Comparison of ENCODE assay signal across 8 cellular contexts in the genomic region with DNA sequence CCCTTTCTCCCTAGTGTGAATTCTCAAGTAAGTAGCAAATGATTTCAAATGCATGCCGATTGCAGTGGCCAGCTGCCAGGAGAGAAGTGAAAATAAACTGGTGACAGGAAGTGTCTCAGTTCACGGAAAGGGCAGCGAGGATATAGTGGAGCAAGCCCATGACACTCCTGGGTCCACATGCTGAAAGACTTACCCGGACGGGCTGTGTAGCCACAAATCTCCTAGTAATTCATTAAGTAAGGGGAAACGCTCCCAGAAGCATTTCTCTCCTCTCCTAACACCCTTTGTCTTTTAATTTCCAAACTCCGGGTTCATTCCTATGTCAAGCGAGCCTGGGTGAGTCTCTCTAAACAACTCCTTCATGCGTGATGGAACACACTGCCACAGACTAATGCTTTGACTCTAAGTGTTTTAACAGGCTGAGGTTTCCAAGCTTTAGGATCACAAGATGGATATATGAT.
DNase-seq lines count a peak whose midpoint lies in the region; ATAC-seq and TF ChIP-seq lines count a peak whose summit lies in the region.

No MANE protein-coding gene starts in this region.

- CTCF ChIA-PET in PC-3 (lab: Charles Lee) = no interaction called here

- H3K9me3 ChIP-seq in PC-3 (ENCODE audit: low read length) (no peaks in the 10 kb centered on the region), fibroblast of lung (ENCODE audit: control insufficient read depth, insufficient read depth, low read depth, low read length) (no peaks in the 10 kb centered on the region), neuron (ENCODE audit: low read length) (no peaks in the 10 kb centered on the region)

- no TSS peak for BruUV-seq in PC-3 (replicated peaks; lab: Mats Ljungman, UMichigan)

- H3K4me2 ChIP-seq in PC-3 (ENCODE audit: low read length) (peak overlapping the region; percentile 76), fibroblast of lung (ENCODE audit: extremely low read depth, insufficient read depth, low read length) (peak overlapping the region; percentile 78)

- POLR2A ChIA-PET in PC-3 (lab: Charles Lee; ENCODE audit: unreplicated experiment) = no interaction called here

- intact Hi-C loops in PC-3 (cut with micrococcal nuclease) = no loop called here

- no peaks in the 10 kb centered on the region for H3K27me3 ChIP-seq in PC-3 (ENCODE audit: low read length)
- H3K27me3 ChIP-seq in fibroblast of lung (ENCODE audit: control insufficient read depth, insufficient read depth, low read length) = no peaks in the 10 kb centered on the region
- H3K27me3 ChIP-seq in neuron (ENCODE audit: insufficient read depth, low read length) = peaks cover 10% of the 10 kb centered on the region

- no peaks in the 10 kb centered on the region for H3K9me2 ChIP-seq in PC-3 (replicated peaks; ENCODE audit: low read length)

- H3K4me1 ChIP-seq in PC-3 (ENCODE audit: insufficient read depth, low read length) (peaks cover 8% of the 10 kb centered on the region), fibroblast of lung (ENCODE audit: control insufficient read depth, extremely low read depth, insufficient read depth, low read length) (peaks cover 2% of the 10 kb centered on the region), neuron (ENCODE audit: insufficient read depth, low read length) (peaks cover 4% of the 10 kb centered on the region)

- no peaks in the 10 kb centered on the region for H3K36me3 ChIP-seq in PC-3 (ENCODE audit: low read depth, low read length)
- no peaks in the 10 kb centered on the region for H3K36me3 ChIP-seq in fibroblast of lung (ENCODE audit: control insufficient read depth, insufficient read depth, low read length)
- no peaks in the 10 kb centered on the region for H3K36me3 ChIP-seq in neuron (ENCODE audit: insufficient read depth, low read length)

- ATAC-seq in PC-3 (no peak), GM18511 (IDR thresholded peaks at IDR 0.05; ENCODE audit: unreplicated experiment) (no peak)

- H3K79me2 ChIP-seq in PC-3 (ENCODE audit: low read length) = no peaks in the 10 kb centered on the region
- no peaks in the 10 kb centered on the region for H3K79me2 ChIP-seq in fibroblast of lung (ENCODE audit: control insufficient read depth, insufficient read depth, low read length)

- H3K9ac ChIP-seq in PC-3 (ENCODE audit: low read length) = no peak overlapping the region
- no peak overlapping the region for H3K9ac ChIP-seq in fibroblast of lung (ENCODE audit: insufficient read depth, low read length)

- H3K27ac ChIP-seq in PC-3 (ENCODE audit: low read length) = no peak overlapping the region
- H3K27ac ChIP-seq in fibroblast of lung (ENCODE audit: insufficient read depth, low read length) = no peak overlapping the region

- DNase-seq in Daoy (ENCODE audit: low read depth) (peak; percentile 74), PC-3 (peak; percentile 29), fibroblast of lung (ENCODE audit: low read depth in 2 of 2) (peak; percentile 54 to 85), erythroblast (lab: John Stamatoyannopoulos, UW) (no peak), NCI-H345 (lab: John Stamatoyannopoulos, UW) (no peak)
- no peak for DNase-seq in stimulated activated CD4-positive, alpha-beta T cell treated with anti-CD3 and anti-CD28 coated beads, Interleukin-4, amount 100 ng/mL, for 1 hour

- H4K20me1 ChIP-seq in PC-3 (ENCODE audit: low read length) (no peaks in the 10 kb centered on the region), fibroblast of lung (ENCODE audit: control insufficient read depth, extremely low read depth, insufficient read depth, low read length) (no peaks in the 10 kb centered on the region)

- no peak for TF ChIP-seq CTCF in PC-3 (conservative IDR thresholded peaks at IDR 0.05; ENCODE audit: low read depth, low read length)
- no peak for TF ChIP-seq CTCF in fibroblast of lung (conservative IDR thresholded peaks at IDR 0.05 in 1 of 2, IDR thresholded peaks at IDR 0.05 in 1 of 2; ENCODE audit: low read depth in 1 of 2, low read length in 2 of 2)

- TF ChIP-seq POLR2A in erythroblast (IDR thresholded peaks at IDR 0.05; ENCODE audit: low read length) = no peak

- H3F3A ChIP-seq in PC-3 (ENCODE audit: low read length, unreplicated experiment) = no peaks in the 10 kb centered on the region

- peak overlapping the region; percentile 50; the same call in 1 of the 2 replicates for H3K4me3 ChIP-seq in PC-3 (ENCODE audit: low read length)
- peak overlapping the region; percentile 8 to 67 (median 38) for H3K4me3 ChIP-seq in fibroblast of lung (replicated peaks in 1 of 4; ENCODE audit: control extremely low read depth in 1 of 4, insufficient read depth in 1 of 4, low read depth in 3 of 4, low read length in 4 of 4)
- H3K4me3 ChIP-seq in neuron (ENCODE audit: low read length) = no peak overlapping the region

- H2AFZ ChIP-seq in PC-3 (ENCODE audit: low read length) (peak overlapping the region; percentile 92), fibroblast of lung (ENCODE audit: low read length) (peak overlapping the region; percentile 68), neuron (ENCODE audit: low read depth, low read length) (peak overlapping the region; percentile 10)

Comparison
In these comparisons a context has a peak if more than half of its experiments do, and no peak if none do; other contexts are left out.
1. DNase-seq: peak in Daoy (single experiment), PC-3 (single experiment) and fibroblast of lung (2 of 2); none in erythroblast (0 of 2), stimulated activated CD4-positive, alpha-beta T cell treated with anti-CD3 and anti-CD28 coated beads, Interleukin-4, amount 100 ng/mL, for 1 hour (single experiment) and NCI-H345 (single experiment).
2. H2AFZ ChIP-seq: peak in every context shown above with its lines; median percentile 92 in PC-3; 68 in fibroblast of lung; 10 in neuron.